7 cellular contexts compared by ENCODE assay signal in genomic region chr10:133258066-133258817, GRCh38. TPM values are rescaled to one million over a fixed set of nuclear protein-coding genes. Genes with fewer than 3 reads are reported as not detected.
DNase-seq lines count a peak whose midpoint lies in the region; ATAC-seq lines count a peak whose summit lies in the region.
"Had no signal": no experiment of that assay in that cellular context is flagged by ENCODE, and none has a peak within 500 bp of the region (broad histone marks: within the 10 kb centered on the region; RNA-seq: fewer than 3 reads in every experiment).

No MANE protein-coding gene starts in this region.

- H3K4me3 Mint-ChIP-seq in activated T-helper 17 cell treated with anti-CD3 and anti-CD28 coated beads, Interleukin-2, amount 50 U/mL, for 72 hours = peak overlapping the region; percentile 60

- ATAC-seq in activated T-helper 17 cell treated with anti-CD3 and anti-CD28 coated beads, Interleukin-2, amount 50 U/mL, for 72 hours (replicated peaks) = peak; percentile 12
- peak; percentile 0 for ATAC-seq in sciatic nerve
- no peak for ATAC-seq in HG03045 (IDR thresholded peaks at IDR 0.05; ENCODE audit: unreplicated experiment)

- intact Hi-C loops in sciatic nerve (cut with DNase I) = no loop called here

- peak; percentile 51 for DNase-seq in HPDE6-E6E7 (ENCODE audit: extremely low spot score)
- DNase-seq in sciatic nerve (ENCODE audit: low spot score) = no peak
- DNase-seq in NOMO-1 treated with DMSO at 0.1 percent for 48 hours (lab: John Stamatoyannopoulos, UW; ENCODE audit: unreplicated experiment) = no peak
- DNase-seq in glomerular visceral epithelial cell (ENCODE audit: extremely low spot score) = no peak

- H3K9me3 Mint-ChIP-seq in activated T-helper 17 cell treated with anti-CD3 and anti-CD28 coated beads, Interleukin-2, amount 50 U/mL, for 72 hours = no peaks in the 10 kb centered on the region

- H3K27ac Mint-ChIP-seq in activated T-helper 17 cell treated with anti-CD3 and anti-CD28 coated beads, Interleukin-2, amount 50 U/mL, for 72 hours = peak overlapping the region; percentile 33

- H3K36me3 Mint-ChIP-seq in activated T-helper 17 cell treated with anti-CD3 and anti-CD28 coated beads, Interleukin-2, amount 50 U/mL, for 72 hours (ENCODE audit: low read depth) = peaks cover 17% of the 10 kb centered on the region

- H3K27me3 Mint-ChIP-seq in activated T-helper 17 cell treated with anti-CD3 and anti-CD28 coated beads, Interleukin-2, amount 50 U/mL, for 72 hours = no peaks in the 10 kb centered on the region

- peaks cover 7% of the 10 kb centered on the region for H3K4me1 Mint-ChIP-seq in activated T-helper 17 cell treated with anti-CD3 and anti-CD28 coated beads, Interleukin-2, amount 50 U/mL, for 72 hours

RNA-seq across cellular contexts. Expression of gene ADAM8, which starts 18.4 kb away (rescaled TPM):
- total RNA-seq in activated T-helper 17 cell treated with anti-CD3 and anti-CD28 coated beads, Interleukin-2, amount 50 U/mL, for 72 hours = 100 to 1,000 TPM in 1 of 2 donors, 10 to 100 TPM in 1; 83.7 to 336 TPM
- 20.7 TPM for total RNA-seq in sciatic nerve

RNA-seq across cellular contexts. Expression of gene VENTX, which starts 20.6 kb away (rescaled TPM):
- under 1 TPM in 1 of 2 donors, not detected in 1; 0.21 TPM for total RNA-seq in activated T-helper 17 cell treated with anti-CD3 and anti-CD28 coated beads, Interleukin-2, amount 50 U/mL, for 72 hours
- 3.0 TPM for total RNA-seq in sciatic nerve
- total RNA-seq: activated CD8-positive, alpha-beta memory T cell treated with anti-CD3 and anti-CD28 coated beads for 36 hours had no signal

RNA-seq across cellular contexts. Expression of gene UTF1, which starts 28.2 kb away (rescaled TPM):
- total RNA-seq in activated T-helper 17 cell treated with anti-CD3 and anti-CD28 coated beads, Interleukin-2, amount 50 U/mL, for 72 hours = not detected
- not detected for total RNA-seq in sciatic nerve
- total RNA-seq: activated CD8-positive, alpha-beta memory T cell treated with anti-CD3 and anti-CD28 coated beads for 36 hours had no signal

RNA-seq across cellular contexts. Expression of gene TUBGCP2, which starts 50.4 kb away (rescaled TPM):
- total RNA-seq in activated T-helper 17 cell treated with anti-CD3 and anti-CD28 coated beads, Interleukin-2, amount 50 U/mL, for 72 hours = 10 to 100 TPM; 47.8 to 55.8 TPM
- total RNA-seq in sciatic nerve = 55.9 TPM

RNA-seq across cellular contexts. Expression of gene ZNF511, which starts 50.5 kb away (rescaled TPM):
- 10 to 100 TPM; 52.8 to 74.2 TPM for total RNA-seq in activated T-helper 17 cell treated with anti-CD3 and anti-CD28 coated beads, Interleukin-2, amount 50 U/mL, for 72 hours
- 27.8 TPM for total RNA-seq in sciatic nerve
